ENCODE assay signal across 8 cellular contexts in genomic region chr17:30477083-30477757, GRCh38. TPM values are rescaled to one million over a fixed set of nuclear protein-coding genes. Genes with fewer than 3 reads are reported as not detected.
DNase-seq lines count a peak whose midpoint lies in the region; ATAC-seq and TF ChIP-seq lines count a peak whose summit lies in the region.

Gene GOSR1 (plus strand): TSS chr17:30477408. CDS start chr17:30477434, 26 bp downstream.

- peaks cover 22% of the 10 kb centered on the region for H3K4me1 ChIP-seq in adipocyte (ENCODE audit: control insufficient read depth, insufficient read depth, low read length)
- peaks cover 10% of the 10 kb centered on the region for H3K4me1 ChIP-seq in cardiac muscle cell (ENCODE audit: low read depth)
- peaks cover 10% of the 10 kb centered on the region for H3K4me1 ChIP-seq in parathyroid adenoma
- peaks cover 0 to 29% (median 16%) of the 10 kb centered on the region in 4 donors for H3K4me1 ChIP-seq in tibial nerve

- TF ChIP-seq POLR2A in tibial nerve (IDR thresholded peaks at IDR 0.05), result peak in 1 of 2 donors; percentile 59

- H3K27ac ChIP-seq in cardiac muscle cell, result peak within 1 kb of the TSS; percentile 98
- H3K27ac ChIP-seq in parathyroid adenoma, result peak within 1 kb of the TSS; percentile 86
- H3K27ac ChIP-seq in tibial nerve, result peak within 1 kb of the TSS; percentile 92 to 98 (median 94)

- DNase-seq in NCI-H1417 (lab: John Stamatoyannopoulos, UW), result peak; percentile 90 to 97 (median 94)
- DNase-seq in T follicular helper cell (ENCODE audit: low read depth), result peak; percentile 88
- peak; percentile 99 for DNase-seq in adipocyte (ENCODE audit: low read depth)
- peak; percentile 97 for DNase-seq in cardiac muscle cell (ENCODE audit: low read depth in 1 of 2, low spot score in 1 of 2)
- peak; percentile 83 to 90 for DNase-seq in tibial nerve (ENCODE audit: low spot score in 2 of 2)

- peak; percentile 98 for ATAC-seq in HG02759 (IDR thresholded peaks at IDR 0.05; ENCODE audit: unreplicated experiment)

- H3K79me2 ChIP-seq in parathyroid adenoma, result peaks cover 24% of the 10 kb centered on the region

- peak within 1 kb of the TSS; percentile 97 for H3K9ac ChIP-seq in adipocyte (ENCODE audit: low read length)
- H3K9ac ChIP-seq in parathyroid adenoma, result peak within 1 kb of the TSS; percentile 84

- H3K27me3 ChIP-seq in adipocyte (replicated peaks; ENCODE audit: control insufficient read depth, insufficient read depth, low read length) (no peaks in the 10 kb centered on the region), cardiac muscle cell (no peaks in the 10 kb centered on the region), parathyroid adenoma (ENCODE audit: control insufficient read depth, insufficient read depth, low read length) (no peaks in the 10 kb centered on the region), tibial nerve (no peaks in the 10 kb centered on the region)

- peak within 1 kb of the TSS; percentile 96 for H2AFZ ChIP-seq in parathyroid adenoma

- H3K9me3 ChIP-seq in adipocyte (ENCODE audit: control insufficient read depth, low read length), result no peaks in the 10 kb centered on the region
- no peaks in the 10 kb centered on the region for H3K9me3 ChIP-seq in cardiac muscle cell (ENCODE audit: low read depth)
- no peaks in the 10 kb centered on the region for H3K9me3 ChIP-seq in parathyroid adenoma (ENCODE audit: control insufficient read depth, low read length)
- H3K9me3 ChIP-seq in tibial nerve, result no peaks in the 10 kb centered on the region

- TF ChIP-seq CTCF in GM12874 (IDR thresholded peaks at IDR 0.05; ENCODE audit: insufficient read depth, low read depth, low read length) (peak; percentile 74), cardiac muscle cell (IDR thresholded peaks at IDR 0.05; ENCODE audit: low read depth, low read length) (peak; percentile 75), parathyroid adenoma (IDR thresholded peaks at IDR 0.05) (peak; percentile 86), tibial nerve (IDR thresholded peaks at IDR 0.05) (peak; percentile 67 to 90 (median 82))

- H3K36me3 ChIP-seq in adipocyte (ENCODE audit: control insufficient read depth, insufficient read depth, low read length, severe bottlenecking) (peaks cover 24% of the 10 kb centered on the region), cardiac muscle cell (peaks cover 12% of the 10 kb centered on the region), parathyroid adenoma (ENCODE audit: control insufficient read depth, insufficient read depth, low read length) (no peaks in the 10 kb centered on the region), tibial nerve (peaks cover 0 to 31% (median 0%) of the 10 kb centered on the region in 3 donors)

- peak within 1 kb of the TSS; percentile 73 for H3K4me2 ChIP-seq in parathyroid adenoma (ENCODE audit: low read length)

- TF ChIP-seq EP300 in tibial nerve (IDR thresholded peaks at IDR 0.05), result peak; percentile 58 to 93

- WGBS in tibial nerve, 2 donors, result 0 to 1% methylated on average over 36 of the region's 36 CpGs

- H3K4me3 ChIP-seq in adipocyte (ENCODE audit: low read length), result peak within 1 kb of the TSS; percentile 92
- peak within 1 kb of the TSS; percentile 86 for H3K4me3 ChIP-seq in cardiac muscle cell
- H3K4me3 ChIP-seq in parathyroid adenoma (ENCODE audit: low read depth, low read length), result peak within 1 kb of the TSS; percentile 78
- peak within 1 kb of the TSS; percentile 71 to 99 (median 82) for H3K4me3 ChIP-seq in tibial nerve

RNA-seq across cellular contexts. Expression of gene GOSR1, which starts in this region (rescaled TPM):
- total RNA-seq in cardiac muscle cell (21.6 and 24.6 TPM in 2 replicates), tibial nerve (10 to 100 TPM; 20.7 to 37.1 (median 26.4) TPM)
- 30.0 and 40.1 TPM in 2 replicates for polyA plus RNA-seq in cardiac muscle cell

Comparison
In these comparisons a context has a peak if more than half of its experiments do, and no peak if none do; other contexts are left out.
1. Peak in every context shown above with its lines: DNase-seq, ATAC-seq, H3K4me3 ChIP-seq and H3K27ac ChIP-seq.